ENCODE assay signal across 8 cellular contexts in genomic region chr17:77951123-77951522, GRCh38.
"Had no signal": no experiment of that assay in that cellular context is flagged by ENCODE, and none has a peak within 500 bp of the region (broad histone marks: within the 10 kb centered on the region; RNA-seq: fewer than 3 reads in every experiment).

No MANE protein-coding gene starts in this region.

- DNase-seq: GM23248, GOT3, H7, HFFc6, IMR-90 had no signal

- H3K9me3 ChIP-seq: HAP-1 had no signal

- H3K36me3 ChIP-seq: HAP-1 had no signal

- H3K27ac ChIP-seq: GM23248 had no signal

- H3K4me1 ChIP-seq: HAP-1 had no signal

- ATAC-seq: HCT116, K562 had no signal

- H3K4me3 ChIP-seq: GM23248, HAP-1, K562 had no signal
